25 cellular contexts compared by ENCODE assay signal in the genomic region with DNA sequence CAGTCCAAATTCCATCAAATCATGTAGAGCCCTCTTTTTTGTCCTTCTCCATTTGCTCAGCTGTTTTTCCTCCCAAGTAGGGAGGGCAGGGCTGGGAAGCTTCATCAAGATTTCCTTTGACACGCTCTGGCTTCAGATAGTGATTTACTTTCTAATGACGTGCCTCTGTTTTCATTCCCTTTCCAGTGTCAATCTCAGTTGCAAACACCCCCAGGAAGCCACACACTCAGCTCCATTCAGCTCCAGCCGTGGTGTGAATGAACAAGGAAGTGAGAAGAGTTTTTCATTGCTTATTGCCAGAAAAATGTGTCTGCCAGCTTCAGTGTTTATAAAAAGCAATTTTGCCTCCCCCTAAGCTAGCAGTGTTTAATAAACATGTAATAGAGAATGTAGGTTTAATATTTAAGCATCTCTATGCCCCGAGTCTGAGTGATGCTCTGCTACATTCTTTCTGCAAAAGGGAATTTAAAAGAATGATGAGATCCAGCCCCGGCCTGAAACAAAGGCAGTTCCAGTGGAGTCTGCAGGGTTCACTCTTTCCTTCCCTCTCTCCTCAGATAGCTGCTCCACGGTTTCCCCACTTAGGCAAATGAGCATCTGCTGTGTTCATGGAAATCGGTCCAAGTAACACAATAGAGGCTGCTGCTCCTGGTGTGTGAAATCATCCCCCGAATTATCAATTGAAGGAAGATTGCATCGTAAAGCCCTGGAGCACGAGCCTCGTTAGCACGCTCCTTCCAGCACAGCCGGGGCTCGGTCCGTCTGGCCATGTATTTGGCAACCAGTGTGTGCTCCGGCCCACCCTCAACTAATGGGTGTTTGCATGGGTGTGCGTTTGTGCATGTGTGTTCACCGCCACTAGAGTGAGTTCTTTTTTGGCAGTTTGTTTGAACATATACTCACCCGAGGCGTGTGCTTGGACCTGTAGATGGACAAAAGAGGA.
DNase-seq lines count a peak whose midpoint lies in the region; ATAC-seq and TF ChIP-seq lines count a peak whose summit lies in the region.
"Had no signal": no experiment of that assay in that cellular context is flagged by ENCODE, and none has a peak within 500 bp of the region (broad histone marks: within the 10 kb centered on the region; RNA-seq: fewer than 3 reads in every experiment).

No MANE protein-coding gene starts in this region.

- TF ChIP-seq POLR2A in tibial nerve (IDR thresholded peaks at IDR 0.05), result no peak

- intact Hi-C loops in Right ventricle myocardium inferior (cut with DNase I), result no loop called here
- intact Hi-C loops in left cardiac atrium (cut with DNase I), result no loop called here

- peaks cover 41% of the 10 kb centered on the region for H3K4me1 Mint-ChIP-seq in brain
- H3K4me1 Mint-ChIP-seq: activated naive CD4-positive, alpha-beta T cell treated with anti-CD3 and anti-CD28 coated beads, Interleukin-2, amount 10 ng/mL, durations not matched to agents 7 days and 5 days; central memory CD8-positive, alpha-beta T cell had no signal

- ATAC-seq in Right ventricle myocardium inferior, result peak; percentile 20
- no peak for ATAC-seq in left cardiac atrium
- no peak for ATAC-seq in left lobe of liver
- ATAC-seq in HG03095 (IDR thresholded peaks at IDR 0.05; ENCODE audit: unreplicated experiment), result no peak
- ATAC-seq: activated CD4-positive, CD25-positive, alpha-beta regulatory T cell treated with anti-CD3 and anti-CD28 coated beads, Interleukin-2, amount 50 U/mL, for 24 hours; activated T-cell treated with anti-CD3 and anti-CD28 coated beads, Interleukin-2, amount 50 U/mL, for 72 hours; gastrocnemius medialis; left lung had no signal

- H3K4me1 ChIP-seq in mesodermal cell (ENCODE audit: control insufficient read depth, insufficient read depth, low read length, poor library complexity, severe bottlenecking), result no peaks in the 10 kb centered on the region
- no peaks in the 10 kb centered on the region for H3K4me1 ChIP-seq in tibial nerve
- H3K4me1 ChIP-seq: gastrocnemius medialis, left lung, right atrium auricular region had no signal

- H3K27ac Mint-ChIP-seq in brain, result peak overlapping the region; percentile 36 to 92 (median 82)
- H3K27ac Mint-ChIP-seq: activated naive CD4-positive, alpha-beta T cell treated with anti-CD3 and anti-CD28 coated beads, Interleukin-2, amount 10 ng/mL, durations not matched to agents 7 days and 5 days; activated T-cell treated with anti-CD3 and anti-CD28 coated beads, Interleukin-2, amount 50 U/mL, for 72 hours had no signal

- no peaks in the 10 kb centered on the region for H3K36me3 ChIP-seq in mesodermal cell (ENCODE audit: control insufficient read depth, insufficient read depth, low read length)
- H3K36me3 ChIP-seq in tibial nerve, result no peaks in the 10 kb centered on the region
- H3K36me3 ChIP-seq: esophagus muscularis mucosa, gastrocnemius medialis, left lung, neutrophil, right atrium auricular region had no signal

- H3K9me3 Mint-ChIP-seq in brain, result peaks cover 2 to 26% (median 18%) of the 10 kb centered on the region in 5 experiments

- H3K36me3 Mint-ChIP-seq in brain, result no peaks in the 10 kb centered on the region
- H3K36me3 Mint-ChIP-seq: activated naive CD4-positive, alpha-beta T cell treated with anti-CD3 and anti-CD28 coated beads, Interleukin-2, amount 10 ng/mL, durations not matched to agents 7 days and 5 days had no signal

- H3K4me3 ChIP-seq in mesodermal cell (ENCODE audit: extremely low read depth, insufficient read depth, low read length, poor library complexity, severe bottlenecking) (no peak overlapping the region), tibial nerve (no peak overlapping the region)
- H3K4me3 ChIP-seq: esophagus muscularis mucosa, gastrocnemius medialis, left lung, right atrium auricular region had no signal

- WGBS in mesodermal cell (ENCODE audit: insufficient coverage in 2 of 2), 2 experiments, result 77 to 86% methylated on average over 17 to 18 of the region's 20 CpGs
- WGBS in tibial nerve, 2 donors, result 31 to 35% methylated on average over 20 of the region's 20 CpGs

- no peak for TF ChIP-seq EP300 in tibial nerve (IDR thresholded peaks at IDR 0.05)

- peaks cover 9% of the 10 kb centered on the region for H3K27me3 Mint-ChIP-seq in brain
- H3K27me3 Mint-ChIP-seq: activated naive CD4-positive, alpha-beta T cell treated with anti-CD3 and anti-CD28 coated beads, Interleukin-2, amount 10 ng/mL, durations not matched to agents 7 days and 5 days; central memory CD8-positive, alpha-beta T cell had no signal

- H3K27me3 ChIP-seq in tibial nerve, result no peaks in the 10 kb centered on the region
- H3K27me3 ChIP-seq: esophagus muscularis mucosa, gastrocnemius medialis, left lung, neutrophil, right atrium auricular region had no signal

- H3K27ac ChIP-seq in mesodermal cell (ENCODE audit: low read depth, low read length, severe bottlenecking) (peak overlapping the region; percentile 16), tibial nerve (no peak overlapping the region)
- H3K27ac ChIP-seq: 22Rv1, esophagus muscularis mucosa, gastrocnemius medialis, left lung, neutrophil, right atrium auricular region had no signal

- no peak for DNase-seq in Right ventricle myocardium inferior (ENCODE audit: missing footprints)
- DNase-seq in left cardiac atrium, result no peak
- no peak for DNase-seq in tibial nerve (ENCODE audit: low spot score in 2 of 2)
- no peak for DNase-seq in central memory CD4-positive, alpha-beta T cell
- DNase-seq in left lobe of liver (ENCODE audit: low spot score), result no peak
- DNase-seq: activated naive CD4-positive, alpha-beta T cell treated with anti-CD3 and anti-CD28 coated beads, Interleukin-2, amount 10 ng/mL, durations not matched to agents 7 days and 5 days; activated T-cell treated with anti-CD3 and anti-CD28 coated beads, Interleukin-2, amount 50 U/mL, for 72 hours; aorta; DND-41; effector CD4-positive, alpha-beta T cell; gastrocnemius medialis; HCEC 1CT; left lung; NCI-H226; stimulated activated CD8-positive, alpha-beta memory T cell treated with anti-CD3 and anti-CD28 coated beads, Interleukin-4, amount 100 ng/mL, for 48 hours; T1000 had no signal

- H3K9me3 ChIP-seq in mesodermal cell (ENCODE audit: control insufficient read depth, low read length) (peaks cover 57% of the 10 kb centered on the region), tibial nerve (no peaks in the 10 kb centered on the region)
- H3K9me3 ChIP-seq: esophagus muscularis mucosa, gastrocnemius medialis, left lung, neutrophil, right atrium auricular region had no signal

- peak overlapping the region; percentile 9 to 65 (median 24) for H3K4me3 Mint-ChIP-seq in brain
- H3K4me3 Mint-ChIP-seq: activated naive CD4-positive, alpha-beta T cell treated with anti-CD3 and anti-CD28 coated beads, Interleukin-2, amount 10 ng/mL, durations not matched to agents 7 days and 5 days; activated T-cell treated with anti-CD3 and anti-CD28 coated beads, Interleukin-2, amount 50 U/mL, for 72 hours; central memory CD8-positive, alpha-beta T cell had no signal

- TF ChIP-seq CTCF in brain (conservative IDR thresholded peaks at IDR 0.05), result no peak
- TF ChIP-seq CTCF in tibial nerve (IDR thresholded peaks at IDR 0.05), result no peak
